In the genomic region with DNA sequence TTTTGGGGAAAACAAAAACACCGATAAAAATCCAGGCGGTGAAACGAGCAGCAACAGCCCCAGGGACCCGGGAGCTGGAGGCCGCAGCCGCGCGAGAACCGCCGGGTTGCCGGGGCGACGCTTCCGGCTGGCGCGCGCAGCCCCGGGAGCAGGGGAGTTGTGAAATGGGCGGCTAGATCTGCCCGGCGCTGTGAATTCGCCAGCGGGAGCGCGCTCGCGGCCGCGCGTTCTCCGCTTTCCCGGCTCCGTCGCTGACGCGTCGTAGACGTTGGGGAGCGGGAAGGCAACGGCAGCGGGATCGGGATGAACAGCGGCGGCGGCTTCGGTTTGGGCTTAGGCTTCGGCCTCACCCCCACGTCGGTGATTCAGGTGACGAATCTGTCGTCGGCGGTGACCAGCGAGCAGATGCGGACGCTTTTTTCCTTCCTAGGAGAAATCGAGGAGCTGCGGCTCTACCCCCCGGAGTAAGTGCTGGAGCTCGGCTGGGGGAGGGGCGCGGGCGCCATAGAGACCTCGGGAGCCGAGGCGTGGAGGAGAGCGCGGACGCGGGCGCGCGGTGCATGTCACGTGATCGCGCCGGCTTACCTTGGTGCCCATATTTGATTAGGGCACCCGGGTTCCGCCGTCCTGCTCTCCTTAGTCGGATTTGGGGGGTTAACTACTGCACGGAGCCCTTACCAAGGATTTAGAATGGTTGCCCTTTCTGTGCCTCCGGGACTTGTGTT, we compare ENCODE assay signal across 9 cellular contexts. TPM values are rescaled to one million over a fixed set of nuclear protein-coding genes. Genes with fewer than 3 reads are reported as not detected.
DNase-seq lines count a peak whose midpoint lies in the region; ATAC-seq, FAIRE-seq and TF ChIP-seq lines count a peak whose summit lies in the region.
"Had no signal": no experiment of that assay in that cellular context is flagged by ENCODE, and none has a peak within 500 bp of the region (broad histone marks: within the 10 kb centered on the region; RNA-seq: fewer than 3 reads in every experiment).

A gene with protein sequence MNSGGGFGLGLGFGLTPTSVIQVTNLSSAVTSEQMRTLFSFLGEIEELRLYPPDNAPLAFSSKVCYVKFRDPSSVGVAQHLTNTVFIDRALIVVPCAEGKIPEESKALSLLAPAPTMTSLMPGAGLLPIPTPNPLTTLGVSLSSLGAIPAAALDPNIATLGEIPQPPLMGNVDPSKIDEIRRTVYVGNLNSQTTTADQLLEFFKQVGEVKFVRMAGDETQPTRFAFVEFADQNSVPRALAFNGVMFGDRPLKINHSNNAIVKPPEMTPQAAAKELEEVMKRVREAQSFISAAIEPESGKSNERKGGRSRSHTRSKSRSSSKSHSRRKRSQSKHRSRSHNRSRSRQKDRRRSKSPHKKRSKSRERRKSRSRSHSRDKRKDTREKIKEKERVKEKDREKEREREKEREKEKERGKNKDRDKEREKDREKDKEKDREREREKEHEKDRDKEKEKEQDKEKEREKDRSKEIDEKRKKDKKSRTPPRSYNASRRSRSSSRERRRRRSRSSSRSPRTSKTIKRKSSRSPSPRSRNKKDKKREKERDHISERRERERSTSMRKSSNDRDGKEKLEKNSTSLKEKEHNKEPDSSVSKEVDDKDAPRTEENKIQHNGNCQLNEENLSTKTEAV (plus strand): TSS at position 227 of the 725 bp plus-strand sequence. CDS start 77 bp downstream, at position 304.

- no peaks in the 10 kb centered on the region for H3K36me3 ChIP-seq in kidney (ENCODE audit: control insufficient read depth in 1 of 2, insufficient read depth in 2 of 2, low read length in 2 of 2)

- H3K4me3 ChIP-seq in kidney (ENCODE audit: low read length in 2 of 2), result peak within 1 kb of the TSS; percentile 89 to 98

- peak; percentile 93 for ATAC-seq in HG03432 (IDR thresholded peaks at IDR 0.05; ENCODE audit: unreplicated experiment)

- FAIRE-seq in kidney (lab: Jason Lieb, UNC), result no peak
- FAIRE-seq: colon had no signal

- H3K4me1 ChIP-seq in kidney (ENCODE audit: control insufficient read depth in 1 of 2, insufficient read depth in 1 of 2, low read depth in 1 of 2, low read length in 2 of 2), result peaks cover 6 to 9% of the 10 kb centered on the region in 2 donors

- TF ChIP-seq POLR2A in GM19193 (IDR thresholded peaks at IDR 0.05; ENCODE audit: extremely low read depth, insufficient read depth, insufficient read length), result peak; percentile 95

- TF ChIP-seq CTCF in kidney (IDR thresholded peaks at IDR 0.05; ENCODE audit: borderline replicate concordance, extremely low read depth, insufficient read depth), result no peak

- peak; percentile 81 to 89 for DNase-seq in AML-193 (lab: John Stamatoyannopoulos, UW)
- peak; percentile 92 for DNase-seq in NCI-H460 (ENCODE audit: extremely low read depth, low read depth)
- DNase-seq in activated CD4-positive, alpha-beta T cell treated with anti-CD3 and anti-CD28 coated beads for 24 hours (ENCODE audit: low read depth in 2 of 2), result peak; percentile 81 to 89
- peak; percentile 93 for DNase-seq in cerebellum (ENCODE audit: low spot score)
- DNase-seq in kidney, result peak; percentile 98
- peak; percentile 74 to 83 for DNase-seq in stimulated activated CD4-positive, alpha-beta T cell treated with anti-CD3 and anti-CD28 coated beads, Interleukin-15, amount 100 ng/mL, for 1 hour (ENCODE audit: low read depth in 1 of 2, low spot score in 1 of 2)

- H3K27ac ChIP-seq in kidney (ENCODE audit: low read depth in 2 of 2, low read length in 2 of 2), result peak within 1 kb of the TSS; percentile 99

- peak within 1 kb of the TSS; percentile 89 to 98 for H3K9ac ChIP-seq in kidney (ENCODE audit: low read length in 2 of 2)

- intact Hi-C loops in kidney (cut with DNase I), result no loop called here

- H3K9me3 ChIP-seq in kidney (ENCODE audit: control insufficient read depth in 1 of 2, low read length in 2 of 2), result no peaks in the 10 kb centered on the region

RNA-seq across cellular contexts. Expression of the gene that starts here (rescaled TPM):
- 47.3 and 71.4 TPM in 2 replicates for total RNA-seq in NCI-H460 (2014; rRNA removed; shearing (Covaris generic))
- polyA plus RNA-seq in NCI-H460 (2014; cell fraction: nucleus; rRNA removed), result 91.7 and 147 TPM in 2 replicates
- total RNA-seq in cerebellum, result 182 TPM
- total RNA-seq in kidney, result 70.0 TPM
- 22.2 TPM for polyA plus RNA-seq in kidney (ENCODE audit: insufficient read depth, low read depth, low replicate concordance)

Comparison
In these comparisons a context has a peak if more than half of its experiments do, and no peak if none do; other contexts are left out.
1. Peak in every context shown above with its lines: DNase-seq, ATAC-seq, H3K4me3 ChIP-seq and H3K27ac ChIP-seq.